ENCODE assay signal across 2 cellular contexts in genomic region chr5:38851640-38852039, GRCh38. TPM values are rescaled to one million over a fixed set of nuclear protein-coding genes. Genes with fewer than 3 reads are reported as not detected.
"Had no signal": no experiment of that assay in that cellular context is flagged by ENCODE, and none has a peak within 500 bp of the region (broad histone marks: within the 10 kb centered on the region; RNA-seq: fewer than 3 reads in every experiment).

No MANE protein-coding gene starts in this region.

RNA-seq across cellular contexts. Expression of gene OSMR, which starts 5.8 kb away (rescaled TPM):
- total RNA-seq: HT-29 had no signal
- polyA plus RNA-seq: IgD-negative memory B cell had no signal
